15 cellular contexts compared by ENCODE assay signal in the genomic region with DNA sequence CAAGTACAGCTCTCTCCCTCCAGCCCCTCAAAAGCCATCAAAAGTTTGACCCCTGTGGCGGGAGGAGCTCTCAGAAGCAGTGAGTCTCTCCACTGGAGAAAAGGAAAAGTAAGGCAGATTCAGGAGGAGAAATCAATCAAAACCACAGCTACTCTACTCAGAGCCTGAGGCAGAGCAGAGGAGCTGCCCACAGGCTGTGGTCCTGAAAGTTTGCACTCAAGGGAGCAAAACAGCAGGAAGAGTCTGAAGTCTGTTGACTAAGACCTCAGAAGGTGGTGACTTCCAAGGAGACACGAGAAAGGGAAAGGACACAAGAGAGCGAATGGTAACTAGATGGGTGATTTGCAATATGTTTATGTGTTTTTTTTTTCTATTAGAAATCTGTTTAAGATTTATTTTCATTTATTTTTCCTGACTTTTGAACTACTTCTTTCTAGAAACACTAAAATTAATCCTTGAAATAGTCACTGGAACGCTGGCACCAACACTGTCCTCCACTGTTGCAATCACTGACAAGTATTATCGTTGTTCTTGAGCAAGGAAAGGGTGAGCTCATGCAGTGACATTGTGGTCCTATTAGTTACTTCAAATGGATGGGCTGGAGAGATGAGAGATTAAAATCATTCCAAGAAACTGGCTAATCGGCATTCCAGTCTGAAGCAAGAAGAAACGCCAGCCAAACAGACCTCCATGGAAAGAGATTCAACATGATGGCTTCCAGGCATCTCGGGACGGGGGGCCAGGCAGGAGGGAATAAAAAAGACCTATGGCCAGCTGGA. TPM values are rescaled to one million over a fixed set of nuclear protein-coding genes. Genes with fewer than 3 reads are reported as not detected.
DNase-seq lines count a peak whose midpoint lies in the region; ATAC-seq and TF ChIP-seq lines count a peak whose summit lies in the region.
"Had no signal": no experiment of that assay in that cellular context is flagged by ENCODE, and none has a peak within 500 bp of the region (broad histone marks: within the 10 kb centered on the region; RNA-seq: fewer than 3 reads in every experiment).

No MANE protein-coding gene starts in this region.

- TF ChIP-seq CTCF in HFFc6 (IDR thresholded peaks at IDR 0.05) = no peak
- TF ChIP-seq CTCF in sigmoid colon (IDR thresholded peaks at IDR 0.05) = no peak

- H3K4me3 ChIP-seq in right cardiac atrium (ENCODE audit: low read length) (no peak overlapping the region), sigmoid colon (no peak overlapping the region)
- H3K4me3 ChIP-seq: lung, tibial artery had no signal

- no peaks in the 10 kb centered on the region for H3K27me3 Mint-ChIP-seq in HFFc6 (ENCODE audit: insufficient read depth)
- H3K27me3 Mint-ChIP-seq: activated naive CD8-positive, alpha-beta T cell treated with anti-CD3 and anti-CD28 coated beads, Interleukin-2, amount 10 ng/mL, durations not matched to agents 7 days and 5 days; IgD-negative memory B cell had no signal

- peak; percentile 66 to 76 for ATAC-seq in right cardiac atrium
- no peak for ATAC-seq in HG02884 (IDR thresholded peaks at IDR 0.05; ENCODE audit: unreplicated experiment)
- ATAC-seq in HG03025 (IDR thresholded peaks at IDR 0.05; ENCODE audit: low FRiP score, unreplicated experiment) = no peak

- H3K4me1 Mint-ChIP-seq in HFFc6 (ENCODE audit: low read depth) = no peaks in the 10 kb centered on the region
- H3K4me1 Mint-ChIP-seq: activated naive CD8-positive, alpha-beta T cell treated with anti-CD3 and anti-CD28 coated beads, Interleukin-2, amount 10 ng/mL, durations not matched to agents 7 days and 5 days; IgD-negative memory B cell had no signal

- no peak for TF ChIP-seq EP300 in sigmoid colon (IDR thresholded peaks at IDR 0.05)

- H3K4me1 ChIP-seq in right cardiac atrium (ENCODE audit: control insufficient read depth, insufficient read depth, low read length) (no peaks in the 10 kb centered on the region), sigmoid colon (peaks cover 0 to 2% (median 0%) of the 10 kb centered on the region in 4 donors)
- H3K4me1 ChIP-seq: tibial artery had no signal

- DNase-seq in HFFc6 (peak; percentile 16), T47D (ENCODE audit: low read depth in 1 of 2, low spot score in 1 of 2) (peak; percentile 4 to 48), right cardiac atrium (peak in 2 of 3 donors; percentile 14 to 73), sigmoid colon (peak; percentile 72), OCI-M1 (lab: John Stamatoyannopoulos, UW) (no peak), HCEC 1CT (no peak)
- DNase-seq: activated naive CD8-positive, alpha-beta T cell treated with anti-CD3 and anti-CD28 coated beads, Interleukin-2, amount 10 ng/mL, durations not matched to agents 7 days and 5 days; dermis blood vessel endothelial cell; NCI-H1694; SK-N-SH had no signal

- in situ Hi-C loops in T47D (cut with HindIII; ENCODE audit: low pct_unique_long_range_greater_than_20kb, low sequenced_read_pairs) = no loop called here

- no peaks in the 10 kb centered on the region for H3K36me3 ChIP-seq in sigmoid colon
- H3K36me3 ChIP-seq: tibial artery had no signal

- H3K9me3 ChIP-seq in right cardiac atrium (ENCODE audit: control insufficient read depth, low read length) = no peaks in the 10 kb centered on the region
- peaks cover 0 to 3% (median 0%) of the 10 kb centered on the region in 4 donors for H3K9me3 ChIP-seq in sigmoid colon
- H3K9me3 ChIP-seq: SK-N-SH had no signal

- no peaks in the 10 kb centered on the region for H3K27me3 ChIP-seq in right cardiac atrium (ENCODE audit: control insufficient read depth, insufficient read depth)
- H3K27me3 ChIP-seq in sigmoid colon = no peaks in the 10 kb centered on the region
- H3K27me3 ChIP-seq: tibial artery had no signal

- no peak overlapping the region for H3K27ac ChIP-seq in right cardiac atrium (ENCODE audit: low read length)
- peak overlapping the region in 2 of 4 donors; percentile 14 to 46 for H3K27ac ChIP-seq in sigmoid colon
- H3K27ac ChIP-seq: tibial artery had no signal

- peaks cover 14% of the 10 kb centered on the region for H3K36me3 Mint-ChIP-seq in HFFc6 (ENCODE audit: low read depth)
- H3K36me3 Mint-ChIP-seq: activated naive CD8-positive, alpha-beta T cell treated with anti-CD3 and anti-CD28 coated beads, Interleukin-2, amount 10 ng/mL, durations not matched to agents 7 days and 5 days; IgD-negative memory B cell had no signal

- H3K27ac Mint-ChIP-seq in HFFc6 = no peak overlapping the region
- H3K27ac Mint-ChIP-seq: activated naive CD8-positive, alpha-beta T cell treated with anti-CD3 and anti-CD28 coated beads, Interleukin-2, amount 10 ng/mL, durations not matched to agents 7 days and 5 days; IgD-negative memory B cell had no signal

- TF ChIP-seq POLR2A in sigmoid colon (IDR thresholded peaks at IDR 0.05) = no peak

- 56% methylated on average over 9 of the region's 9 CpGs for WGBS in right cardiac atrium
- WGBS in sigmoid colon, 2 donors = 71 to 79% methylated on average over 9 of the region's 9 CpGs

- no peak overlapping the region for H3K4me3 Mint-ChIP-seq in HFFc6
- H3K4me3 Mint-ChIP-seq: activated naive CD8-positive, alpha-beta T cell treated with anti-CD3 and anti-CD28 coated beads, Interleukin-2, amount 10 ng/mL, durations not matched to agents 7 days and 5 days; IgD-negative memory B cell had no signal

- peaks cover 13% of the 10 kb centered on the region for H3K9me3 Mint-ChIP-seq in HFFc6

- intact Hi-C loops in right cardiac atrium (cut with DNase I) (no loop called here), sigmoid colon (cut with DNase I) (no loop called here)

RNA-seq across cellular contexts. Expression of gene PID1, which starts 35.8 kb away (rescaled TPM):
- 1 to 10 TPM; 6.7 to 9.1 (median 8.6) TPM for total RNA-seq in HFFc6 (2021; fragmentation: NEBNext Ultra II Directional; extraction: Animal tissue kit (Norgen Biotek cat#: 25700))
- total RNA-seq in right cardiac atrium = 10 to 100 TPM; 10.4 to 17.2 (median 12.0) TPM
- polyA plus RNA-seq in right cardiac atrium = 9.1 TPM
- total RNA-seq in sigmoid colon = 10 to 100 TPM; 40.5 to 83.6 (median 67.4) TPM
- 10 to 100 TPM; 19.7 to 71.5 (median 20.3) TPM for polyA plus RNA-seq in sigmoid colon
- polyA plus RNA-seq: IgD-negative memory B cell had no signal

Comparison
In these comparisons a context has a peak if more than half of its experiments do, and no peak if none do; other contexts are left out.
1. DNase-seq: peak in HFFc6 (single experiment), T47D (2 of 2), right cardiac atrium (2 of 3) and sigmoid colon (single experiment); none in OCI-M1 (single experiment) and HCEC 1CT (single experiment).
2. ATAC-seq: peak in right cardiac atrium (2 of 2); none in HG02884 (single experiment) and HG03025 (single experiment).